ENCODE assay signal across 20 cellular contexts in the genomic region with DNA sequence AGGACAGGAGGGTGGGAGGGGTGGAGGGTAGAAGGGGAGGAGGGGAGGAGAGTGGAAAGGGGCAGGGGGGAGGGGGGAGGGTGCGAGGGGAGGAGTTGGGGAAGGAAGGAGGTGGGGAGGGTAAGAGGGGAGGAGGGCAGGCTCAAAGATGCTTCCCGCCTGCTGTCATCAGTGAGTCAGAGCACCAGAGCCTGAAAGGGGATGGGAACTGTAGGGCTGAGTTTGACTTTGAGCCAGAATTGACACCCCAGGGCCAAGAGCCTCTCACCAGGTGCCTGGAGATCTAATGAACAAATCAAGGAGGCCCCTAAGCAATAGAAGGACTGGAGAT.
DNase-seq lines count a peak whose midpoint lies in the region; FAIRE-seq and TF ChIP-seq lines count a peak whose summit lies in the region.
"Had no signal": no experiment of that assay in that cellular context is flagged by ENCODE, and none has a peak within 500 bp of the region (broad histone marks: within the 10 kb centered on the region; RNA-seq: fewer than 3 reads in every experiment).

No MANE protein-coding gene starts in this region.

- no peak for TF ChIP-seq CTCF in AG10803 (conservative IDR thresholded peaks at IDR 0.05; ENCODE audit: low read length)
- no peak for TF ChIP-seq CTCF in H9 (conservative IDR thresholded peaks at IDR 0.05)
- TF ChIP-seq CTCF in astrocyte (IDR thresholded peaks at IDR 0.05; ENCODE audit: insufficient read depth, low read depth, low read length) = no peak
- no peak for TF ChIP-seq CTCF in coronary artery (IDR thresholded peaks at IDR 0.05)

- H3K14ac ChIP-seq in H9 (ENCODE audit: insufficient read depth, low read length) = no peak overlapping the region

- H3K4me3 ChIP-seq in AG10803 (ENCODE audit: low read length) = no peak overlapping the region
- no peak overlapping the region for H3K4me3 ChIP-seq in astrocyte (ENCODE audit: insufficient read depth, low read depth, low read length)
- no peak overlapping the region for H3K4me3 ChIP-seq in coronary artery
- H3K4me3 ChIP-seq: PC-9 had no signal

- H3K27ac Mint-ChIP-seq in H9 = no peak overlapping the region
- H3K27ac Mint-ChIP-seq in astrocyte (ENCODE audit: unreplicated experiment) = peak overlapping the region; percentile 30
- H3K27ac Mint-ChIP-seq: activated CD4-positive, alpha-beta T cell treated with anti-CD3 and anti-CD28 coated beads, Interleukin-2, amount 10 ng/mL, durations not matched to agents 7 days and 5 days had no signal

- H3K23me2 ChIP-seq in H9 (ENCODE audit: insufficient read length, low read depth, low read length, poor library complexity, severe bottlenecking) = no peaks in the 10 kb centered on the region

- no peak overlapping the region for H4K8ac ChIP-seq in H9 (replicated peaks; ENCODE audit: insufficient read length, low read depth, low read length)

- H2BK15ac ChIP-seq in H9 (ENCODE audit: low read depth, low read length) = no peak overlapping the region

- no peaks in the 10 kb centered on the region for H3K79me2 ChIP-seq in H9 (ENCODE audit: insufficient read depth, low read length)
- H3K79me2 ChIP-seq in astrocyte (ENCODE audit: insufficient read depth, low read length) = no peaks in the 10 kb centered on the region

- H4K5ac ChIP-seq in H9 (ENCODE audit: insufficient read length, low read depth, low read length) = no peak overlapping the region

- no peak overlapping the region for H3K18ac ChIP-seq in H9 (ENCODE audit: insufficient read length, low read depth, low read length)

- no peaks in the 10 kb centered on the region for H3K36me3 ChIP-seq in astrocyte (ENCODE audit: insufficient read depth, low read length)

- H2BK20ac ChIP-seq in H9 (ENCODE audit: low read depth, low read length, poor library complexity, severe bottlenecking) = no peak overlapping the region

- no peak overlapping the region for H3T11ph ChIP-seq in H9 (ENCODE audit: low read length)

- H3K27me3 Mint-ChIP-seq in H9 (ENCODE audit: low read depth) = peaks cover 5% of the 10 kb centered on the region; the same call in 1 of the 2 replicates
- H3K27me3 Mint-ChIP-seq in astrocyte (ENCODE audit: low read depth, unreplicated experiment) = no peaks in the 10 kb centered on the region
- H3K27me3 Mint-ChIP-seq: activated CD4-positive, alpha-beta T cell treated with anti-CD3 and anti-CD28 coated beads, Interleukin-2, amount 10 ng/mL, durations not matched to agents 7 days and 5 days had no signal

- no CpG with 5 or more reads among the region's 2 CpGs for WGBS in H9 (ENCODE audit: extremely low coverage, insufficient read length, low lambda C conversion rate)

- H2BK120ac ChIP-seq in H9 (ENCODE audit: low read depth, low read length, poor library complexity, severe bottlenecking) = no peak overlapping the region

- no peak overlapping the region for H3K4me2 ChIP-seq in H9 (ENCODE audit: insufficient read depth, insufficient read length, low read length)
- peak overlapping the region; percentile 50 for H3K4me2 ChIP-seq in astrocyte (ENCODE audit: low read length)
- H3K4me2 ChIP-seq: PC-9, SK-N-SH had no signal

- H2BK12ac ChIP-seq in H9 (ENCODE audit: insufficient read length, low read depth, low read length) = no peak overlapping the region

- peaks cover 46 to 47% of the 10 kb centered on the region in 2 experiments for H3K4me1 Mint-ChIP-seq in H9
- H3K4me1 Mint-ChIP-seq in astrocyte (ENCODE audit: low read depth, unreplicated experiment) = peaks cover 38% of the 10 kb centered on the region

- H3K27ac ChIP-seq in H9 (ENCODE audit: insufficient read length, low read depth, low read length) (no peak overlapping the region), astrocyte (ENCODE audit: low read depth, low read length) (peak overlapping the region; percentile 64), coronary artery (no peak overlapping the region)
- H3K27ac ChIP-seq: PC-9 had no signal

- peaks cover 2 to 5% of the 10 kb centered on the region in 2 experiments; a peak in 4 of 5 replicates for H3K9me3 Mint-ChIP-seq in H9
- H3K9me3 Mint-ChIP-seq in astrocyte (ENCODE audit: unreplicated experiment) = peaks cover 4% of the 10 kb centered on the region

- no peak overlapping the region for H4K91ac ChIP-seq in H9 (ENCODE audit: insufficient read length, low read depth, low read length)

- H3K9ac ChIP-seq in H9 (ENCODE audit: extremely low read depth, insufficient read length, low read length) = no peak overlapping the region
- peak overlapping the region; percentile 22 for H3K9ac ChIP-seq in astrocyte (ENCODE audit: low read length)
- H3K9ac ChIP-seq: SK-N-SH had no signal

- H3K36me3 Mint-ChIP-seq in H9 (ENCODE audit: insufficient read depth in 1 of 3, low read depth in 3 of 3) (peaks cover 0 to 3% (median 2%) of the 10 kb centered on the region in 3 experiments; a peak in 2 of 7 replicates), astrocyte (ENCODE audit: low read depth, unreplicated experiment) (peaks cover 2% of the 10 kb centered on the region)

- H2BK5ac ChIP-seq in H9 (ENCODE audit: insufficient read length, low read length) = no peak overlapping the region

- H2AK5ac ChIP-seq in H9 (ENCODE audit: insufficient read length, low read length) = no peak overlapping the region

- H3K23ac ChIP-seq in H9 (ENCODE audit: insufficient read length, low read depth, low read length) = no peak overlapping the region

- no peak overlapping the region for H3K4me3 Mint-ChIP-seq in H9
- no peak overlapping the region for H3K4me3 Mint-ChIP-seq in astrocyte (ENCODE audit: unreplicated experiment)
- H3K4me3 Mint-ChIP-seq: activated CD4-positive, alpha-beta T cell treated with anti-CD3 and anti-CD28 coated beads, Interleukin-2, amount 10 ng/mL, durations not matched to agents 7 days and 5 days had no signal

- H3K27me3 ChIP-seq in H9 (ENCODE audit: insufficient read depth, low read length) (no peaks in the 10 kb centered on the region), astrocyte (ENCODE audit: insufficient read depth, low read length) (no peaks in the 10 kb centered on the region)

- H3K4me1 ChIP-seq in H9 (ENCODE audit: insufficient read depth, low read length) = peaks cover 22% of the 10 kb centered on the region
- peaks cover 20% of the 10 kb centered on the region for H3K4me1 ChIP-seq in astrocyte (ENCODE audit: insufficient read depth, low read length)

- DNase-seq in AG10803 (ENCODE audit: low read depth) (peak; percentile 16), H9 (peak; percentile 73), astrocyte (ENCODE audit: low read depth) (peak; percentile 75), islet precursor cell (peak; percentile 73), coronary artery (ENCODE audit: low spot score) (no peak), NK-92 (lab: John Stamatoyannopoulos, UW; ENCODE audit: unreplicated experiment) (no peak), SIG-M5 (lab: John Stamatoyannopoulos, UW) (no peak), cerebellar cortex (ENCODE audit: low spot score) (no peak)
- DNase-seq: activated CD4-positive, alpha-beta T cell treated with anti-CD3 and anti-CD28 coated beads, Interleukin-2, amount 10 ng/mL, durations not matched to agents 7 days and 5 days; activated CD8-positive, alpha-beta memory T cell treated with anti-CD3 and anti-CD28 coated beads, Interleukin-2, amount 50 U/mL, for 48 hours; activated gamma-delta T cell treated with Interleukin-2 at 50 U/mL for 16 hours; cortex of kidney; midbrain; NCI-H187; NCI-H446 treated with DMSO at 0.1 percent for 48 hours; PC-9; right cardiac atrium; SK-N-SH had no signal

- H4K20me1 ChIP-seq in H9 (ENCODE audit: control insufficient read depth, insufficient read depth, insufficient read length) (no peaks in the 10 kb centered on the region), astrocyte (ENCODE audit: insufficient read depth, low read length) (no peaks in the 10 kb centered on the region)

- H3K79me1 ChIP-seq in H9 (ENCODE audit: insufficient read depth, low read depth, low read length, poor library complexity, severe bottlenecking) = no peaks in the 10 kb centered on the region

- FAIRE-seq in astrocyte (lab: Jason Lieb, UNC) = no peak
- FAIRE-seq: GM12891, keratinocyte had no signal

- H3K9me3 ChIP-seq in H9 (ENCODE audit: control insufficient read depth, low read depth, low read length) = no peaks in the 10 kb centered on the region
- H3K9me3 ChIP-seq in astrocyte (ENCODE audit: insufficient read depth, low read depth, low read length) = no peaks in the 10 kb centered on the region
- H3K9me3 ChIP-seq: SK-N-SH had no signal

- H2AFZ ChIP-seq in H9 (ENCODE audit: low read length) (no peak overlapping the region), astrocyte (ENCODE audit: low read depth, low read length) (no peak overlapping the region)
- H2AFZ ChIP-seq: PC-9 had no signal

- no peak overlapping the region for H3K4ac ChIP-seq in H9 (ENCODE audit: low read depth, low read length)

- no peak overlapping the region for H3K56ac ChIP-seq in H9 (ENCODE audit: insufficient read length, low read depth, low read length)

Comparison
In these comparisons a context has a peak if more than half of its experiments do, and no peak if none do; other contexts are left out.
1. DNase-seq: peak in AG10803 (single experiment), H9 (single experiment), astrocyte (single experiment) and islet precursor cell (single experiment); none in coronary artery (single experiment), NK-92 (single experiment), SIG-M5 (single experiment) and cerebellar cortex (single experiment).